Comparison of ENCODE assay signal across 8 cellular contexts in the genomic region with DNA sequence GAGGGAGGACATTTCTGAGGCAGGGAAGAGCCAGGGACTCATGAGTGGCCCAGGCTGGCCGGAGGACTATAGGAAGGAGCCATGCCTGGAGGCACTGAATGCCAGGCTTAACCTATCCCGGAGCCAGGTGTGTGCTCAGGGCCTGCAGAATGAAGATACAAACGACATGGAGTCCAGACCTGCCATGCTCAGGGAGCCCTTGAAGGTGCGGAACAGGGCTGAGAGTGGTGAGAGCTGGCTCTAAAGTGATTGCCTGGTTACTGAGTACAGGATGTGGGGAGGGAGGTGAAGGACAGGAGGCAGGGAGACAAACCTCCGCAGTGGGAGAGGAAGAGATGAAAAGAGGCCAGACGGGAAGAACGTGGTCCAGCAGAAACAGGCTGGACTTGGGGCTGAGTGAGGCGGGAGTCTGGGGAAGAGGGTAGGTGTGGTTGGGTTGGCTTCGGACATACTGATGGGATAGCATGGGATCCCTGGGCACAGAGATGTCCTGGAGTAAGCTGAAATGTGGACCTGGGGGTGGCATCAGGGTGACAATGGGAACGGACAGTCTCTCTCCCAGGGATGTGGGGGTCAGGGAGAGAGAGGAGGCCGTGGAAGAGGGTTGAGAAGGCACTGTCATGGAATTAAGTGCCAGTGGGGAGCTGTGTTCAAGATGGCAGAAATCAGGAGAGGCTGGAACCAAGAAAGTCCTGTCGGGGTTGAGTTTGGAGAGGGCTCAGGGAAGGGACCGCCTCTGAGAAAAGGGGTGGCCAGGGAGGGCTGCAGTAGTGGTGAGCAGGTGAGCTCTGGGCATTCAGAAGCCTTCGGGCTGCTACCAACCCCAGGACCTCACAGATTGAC. TPM values are rescaled to one million over a fixed set of nuclear protein-coding genes. Genes with fewer than 3 reads are reported as not detected.
DNase-seq lines count a peak whose midpoint lies in the region; ATAC-seq and TF ChIP-seq lines count a peak whose summit lies in the region.

No MANE protein-coding gene starts in this region.

- ATAC-seq in GM21825 (IDR thresholded peaks at IDR 0.05; ENCODE audit: unreplicated experiment) = no peak

- H3K9me3 Mint-ChIP-seq in activated T-helper 2 cell treated with anti-CD3 and anti-CD28 coated beads, Interferon-gamma antibody, Interleukin-2, Interleukin-4, amounts not matched to agents 10 μg/mL and 5 μg/mL and 100 μg/mL, durations not matched to agents 14 hours and 24 hours and 36 hours = no peaks in the 10 kb centered on the region

- no peak for TF ChIP-seq CTCF in GM10266 (IDR thresholded peaks at IDR 0.05; ENCODE audit: control insufficient read depth, insufficient read depth, low read depth, missing control alignments)

- intact Hi-C loops in activated T-helper 2 cell treated with anti-CD3 and anti-CD28 coated beads, Interferon-gamma antibody, Interleukin-2, Interleukin-4, amounts not matched to agents 10 μg/mL and 5 μg/mL and 100 μg/mL, durations not matched to agents 14 hours and 24 hours and 36 hours (cut with micrococcal nuclease) = loop anchor here (1.0 to 5.0 kb wide), 5 partner anchors 10 to 220 kb away; a partner anchor contains a TSS

- peaks cover 70% of the 10 kb centered on the region for H3K36me3 Mint-ChIP-seq in activated T-helper 2 cell treated with anti-CD3 and anti-CD28 coated beads, Interferon-gamma antibody, Interleukin-2, Interleukin-4, amounts not matched to agents 10 μg/mL and 5 μg/mL and 100 μg/mL, durations not matched to agents 14 hours and 24 hours and 36 hours (ENCODE audit: low read depth)

- peak overlapping the region; percentile 96 for H3K27ac ChIP-seq in substantia nigra (ENCODE audit: low read depth, low read length, poor library complexity, severe bottlenecking)

- peaks cover 39% of the 10 kb centered on the region for H3K4me1 Mint-ChIP-seq in activated T-helper 2 cell treated with anti-CD3 and anti-CD28 coated beads, Interferon-gamma antibody, Interleukin-2, Interleukin-4, amounts not matched to agents 10 μg/mL and 5 μg/mL and 100 μg/mL, durations not matched to agents 14 hours and 24 hours and 36 hours (ENCODE audit: low read depth)

- H3K4me3 Mint-ChIP-seq in activated T-helper 2 cell treated with anti-CD3 and anti-CD28 coated beads, Interferon-gamma antibody, Interleukin-2, Interleukin-4, amounts not matched to agents 10 μg/mL and 5 μg/mL and 100 μg/mL, durations not matched to agents 14 hours and 24 hours and 36 hours (ENCODE audit: low read depth) = peak overlapping the region; percentile 81

- H3K27me3 Mint-ChIP-seq in activated T-helper 2 cell treated with anti-CD3 and anti-CD28 coated beads, Interferon-gamma antibody, Interleukin-2, Interleukin-4, amounts not matched to agents 10 μg/mL and 5 μg/mL and 100 μg/mL, durations not matched to agents 14 hours and 24 hours and 36 hours (ENCODE audit: low read depth) = no peaks in the 10 kb centered on the region

- peak overlapping the region; percentile 96 for H3K27ac Mint-ChIP-seq in activated T-helper 2 cell treated with anti-CD3 and anti-CD28 coated beads, Interferon-gamma antibody, Interleukin-2, Interleukin-4, amounts not matched to agents 10 μg/mL and 5 μg/mL and 100 μg/mL, durations not matched to agents 14 hours and 24 hours and 36 hours

- peak overlapping the region; percentile 58 for H3K4me3 ChIP-seq in iPS-11a (ENCODE audit: low read depth, low read length)

- DNase-seq in SIG-M5 treated with dmso at 0.1 percent for 504 hours (lab: John Stamatoyannopoulos, UW; ENCODE audit: unreplicated experiment) (peak; percentile 57), SIG-M5 (lab: John Stamatoyannopoulos, UW) (no peak), substantia nigra (lab: John Stamatoyannopoulos, UW) (no peak), GM10266 (ENCODE audit: extremely low spot score) (no peak), DMS 273 treated with DMSO at 0.1 percent for 48 hours (lab: John Stamatoyannopoulos, UW) (no peak)
- DNase-seq in activated T-helper 2 cell treated with anti-CD3 and anti-CD28 coated beads, Interferon-gamma antibody, Interleukin-2, Interleukin-4, amounts not matched to agents 10 μg/mL and 5 μg/mL and 100 μg/mL, durations not matched to agents 14 hours and 24 hours and 36 hours (ENCODE audit: low spot score) = peak; percentile 54

RNA-seq across cellular contexts. Expression of a gene that starts 1.5 kb away (rescaled TPM):
- total RNA-seq in activated T-helper 2 cell treated with anti-CD3 and anti-CD28 coated beads, Interferon-gamma antibody, Interleukin-2, Interleukin-4, amounts not matched to agents 10 μg/mL and 5 μg/mL and 100 μg/mL, durations not matched to agents 14 hours and 24 hours and 36 hours = 119 and 135 TPM in 2 replicates

RNA-seq across cellular contexts. Expression of a gene that starts 15.8 kb away (rescaled TPM):
- 12.1 and 16.2 TPM in 2 replicates for total RNA-seq in activated T-helper 2 cell treated with anti-CD3 and anti-CD28 coated beads, Interferon-gamma antibody, Interleukin-2, Interleukin-4, amounts not matched to agents 10 μg/mL and 5 μg/mL and 100 μg/mL, durations not matched to agents 14 hours and 24 hours and 36 hours

RNA-seq across cellular contexts. Expression of a gene that starts 21.3 kb away (rescaled TPM):
- 282 and 287 TPM in 2 replicates for total RNA-seq in activated T-helper 2 cell treated with anti-CD3 and anti-CD28 coated beads, Interferon-gamma antibody, Interleukin-2, Interleukin-4, amounts not matched to agents 10 μg/mL and 5 μg/mL and 100 μg/mL, durations not matched to agents 14 hours and 24 hours and 36 hours

Comparison
In these comparisons a context has a peak if more than half of its experiments do, and no peak if none do; other contexts are left out.
1. DNase-seq: peak in SIG-M5 treated with dmso at 0.1 percent for 504 hours (single experiment) and activated T-helper 2 cell treated with anti-CD3 and anti-CD28 coated beads, Interferon-gamma antibody, Interleukin-2, Interleukin-4, amounts not matched to agents 10 μg/mL and 5 μg/mL and 100 μg/mL, durations not matched to agents 14 hours and 24 hours and 36 hours (single experiment); none in SIG-M5 (single experiment), substantia nigra (0 of 49), GM10266 (single experiment) and DMS 273 treated with DMSO at 0.1 percent for 48 hours (single experiment).